Comparison of ENCODE assay signal across 19 cellular contexts in the genomic region with DNA sequence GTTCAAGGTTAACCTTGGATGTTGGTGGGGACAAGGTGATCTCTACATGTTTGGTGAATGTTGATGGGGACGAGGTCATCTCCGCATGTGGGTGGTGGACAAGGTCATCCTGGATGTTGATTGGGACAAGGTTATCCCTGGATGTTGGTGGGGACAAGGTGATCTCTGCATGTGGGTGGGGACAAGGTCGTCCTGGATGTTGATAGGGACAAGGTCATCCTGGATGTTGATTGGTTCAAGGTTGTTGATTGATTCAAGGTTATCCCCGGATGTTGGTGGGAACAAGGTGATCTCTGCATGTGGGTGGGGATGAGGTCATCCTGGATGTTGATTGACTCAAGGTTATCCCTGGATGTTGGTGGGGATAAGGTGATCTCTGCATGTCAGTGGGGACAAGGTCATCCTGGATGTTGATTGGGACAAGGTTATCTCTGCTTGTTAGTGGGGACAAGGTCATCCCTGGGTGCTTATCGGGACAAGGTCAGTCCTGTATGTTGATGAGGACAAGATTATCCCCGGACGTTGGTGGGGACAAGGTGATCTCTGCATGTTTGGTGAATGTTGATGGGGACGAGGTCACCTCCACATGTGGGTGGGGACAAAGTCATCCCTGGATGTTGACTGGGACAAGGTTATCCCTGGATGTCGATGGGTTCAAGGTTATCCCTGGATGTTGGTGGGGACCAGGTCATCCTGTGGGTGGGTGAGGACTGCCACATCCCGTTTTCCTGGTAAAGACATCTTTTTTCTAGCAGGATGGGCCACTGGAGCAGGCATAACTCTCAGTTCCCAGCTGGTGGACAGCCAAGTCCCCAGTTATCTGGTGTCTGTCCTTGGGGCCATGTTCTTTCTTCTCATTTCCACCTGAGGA. TPM values are rescaled to one million over a fixed set of nuclear protein-coding genes. Genes with fewer than 3 reads are reported as not detected.
A peak's percentile ranks its signal among the peaks of the same experiment; 100 is the strongest.
DNase-seq lines count a peak whose midpoint lies in the region; ATAC-seq, FAIRE-seq and TF ChIP-seq lines count a peak whose summit lies in the region.
"Had no signal": no experiment of that assay in that cellular context is flagged by ENCODE, and none has a peak within 500 bp of the region (broad histone marks: within the 10 kb centered on the region; RNA-seq: fewer than 3 reads in every experiment).

No MANE protein-coding gene starts in this region.

- H2BK20ac ChIP-seq in H1 (ENCODE audit: low read length) = no peak overlapping the region

- no peaks in the 10 kb centered on the region for H3K79me2 ChIP-seq in H1 (ENCODE audit: control insufficient read depth in 1 of 2, insufficient read depth in 2 of 2, low read length in 2 of 2)
- no peaks in the 10 kb centered on the region for H3K79me2 ChIP-seq in osteoblast (ENCODE audit: insufficient read depth, low read length)

- TF ChIP-seq RAD21 in H1 (IDR thresholded peaks at IDR 0.05 in 1 of 2, conservative IDR thresholded peaks at IDR 0.05 in 1 of 2; ENCODE audit: low read depth in 2 of 2, low read length in 2 of 2) = no peak

- TF ChIP-seq EP300 in H1 (IDR thresholded peaks at IDR 0.05; ENCODE audit: borderline replicate concordance in 1 of 2, low read depth in 2 of 2, low read length in 2 of 2) = no peak

- no peak overlapping the region for H2BK120ac ChIP-seq in H1 (replicated peaks; ENCODE audit: low read depth, low read length)

- H3K4ac ChIP-seq in H1 (replicated peaks; ENCODE audit: insufficient read length, low read depth, low read length) = no peak overlapping the region

- H3K79me1 ChIP-seq in H1 (ENCODE audit: low read depth, low read length) = no peaks in the 10 kb centered on the region

- H2BK12ac ChIP-seq in H1 (ENCODE audit: low read depth, low read length) = no peak overlapping the region; the same call in 1 of the 2 replicates

- POLR2A ChIA-PET in H1 (lab: Charles Lee; ENCODE audit: partially characterized antibody) = no interaction called here

- H3K4me2 ChIP-seq in H1 (ENCODE audit: insufficient read depth in 1 of 2, low read depth in 2 of 2, low read length in 2 of 2) = no peak overlapping the region
- no peak overlapping the region for H3K4me2 ChIP-seq in osteoblast (ENCODE audit: insufficient read depth, low read length)

- no peak overlapping the region for H4K8ac ChIP-seq in H1 (ENCODE audit: extremely low read depth, insufficient read depth, low read length)

- WGBS in H1 (ENCODE audit: extremely low coverage in 1 of 2, insufficient coverage in 1 of 2, insufficient read length in 1 of 2, insufficient replicate concordance in 2 of 2, low coverage in 1 of 2, low lambda C conversion rate in 2 of 2, missing lambda C conversion rate in 1 of 2), 2 experiments = 82% methylated on average over 10 of the region's 10 CpGs; no CpG with 5 or more reads in 1 of the 2 experiments

- no peaks in the 10 kb centered on the region for H3K9me3 ChIP-seq in RWPE2 (ENCODE audit: severe bottlenecking)
- no peaks in the 10 kb centered on the region; a peak in 1 of 4 replicates for H3K9me3 ChIP-seq in H1 (ENCODE audit: insufficient read depth in 2 of 2, low read depth in 1 of 2, low read length in 1 of 2)
- H3K9me3 ChIP-seq in osteoblast (ENCODE audit: low read depth, low read length) = no peaks in the 10 kb centered on the region
- H3K9me3 ChIP-seq: uterus had no signal

- peak overlapping the region in 1 of 4 experiments; percentile 40; a peak in 1 of 7 replicates for H3K9ac ChIP-seq in H1 (replicated peaks in 1 of 4; ENCODE audit: extremely low read depth in 1 of 4, low read depth in 3 of 4, low read length in 3 of 4)

- H3K27ac ChIP-seq in RWPE2 (ENCODE audit: poor library complexity, severe bottlenecking) (no peak overlapping the region), H1 (ENCODE audit: low read depth, low read length) (no peak overlapping the region), osteoblast (ENCODE audit: low read depth, low read length) (no peak overlapping the region)
- H3K27ac ChIP-seq: uterus had no signal

- no peak overlapping the region for H3K14ac ChIP-seq in H1 (ENCODE audit: insufficient read length)

- no peaks in the 10 kb centered on the region for H4K20me1 ChIP-seq in H1 (replicated peaks in 1 of 2; ENCODE audit: control insufficient read depth in 1 of 2, insufficient read depth in 2 of 2, low read length in 2 of 2)
- H4K20me1 ChIP-seq in osteoblast (ENCODE audit: insufficient read depth, low read length) = no peaks in the 10 kb centered on the region

- H3K23ac ChIP-seq in H1 (ENCODE audit: insufficient read length) = no peak overlapping the region

- H2BK5ac ChIP-seq in H1 (ENCODE audit: low read depth, low read length) = no peak overlapping the region

- CTCF ChIA-PET in Calu3 (lab: Charles Lee) = no interaction called here
- CTCF ChIA-PET in H1 (lab: Charles Lee; ENCODE audit: partially characterized antibody) = no interaction called here

- H2AFZ ChIP-seq in H1 (ENCODE audit: low read length) (no peak overlapping the region), osteoblast (ENCODE audit: low read length) (no peak overlapping the region)

- no peaks in the 10 kb centered on the region for H3K23me2 ChIP-seq in H1 (ENCODE audit: low read depth, low read length)

- intact Hi-C loops in Calu3 (cut with micrococcal nuclease; ENCODE audit: unreplicated experiment) = no loop called here

- no peaks in the 10 kb centered on the region for H3K36me3 ChIP-seq in RWPE2 (ENCODE audit: low read depth)
- H3K36me3 ChIP-seq in H1 (ENCODE audit: control insufficient read depth in 2 of 4, insufficient read depth in 4 of 4, low read length in 3 of 4) = no peaks in the 10 kb centered on the region
- no peaks in the 10 kb centered on the region for H3K36me3 ChIP-seq in osteoblast (ENCODE audit: insufficient read depth, low read length)
- H3K36me3 ChIP-seq: uterus had no signal

- no peak for ATAC-seq in RWPE2 (ENCODE audit: low read depth)
- ATAC-seq: left ventricle myocardium superior had no signal

- H3K27me3 ChIP-seq in RWPE2 (ENCODE audit: insufficient read depth, poor library complexity, severe bottlenecking) (no peaks in the 10 kb centered on the region), H1 (replicated peaks in 1 of 4; ENCODE audit: control insufficient read depth in 3 of 4, extremely low read depth in 1 of 4, insufficient read depth in 3 of 4, low read length in 3 of 4) (no peaks in the 10 kb centered on the region), osteoblast (ENCODE audit: insufficient read depth, low read length) (no peaks in the 10 kb centered on the region)
- H3K27me3 ChIP-seq: uterus had no signal

- H2AK5ac ChIP-seq in H1 (ENCODE audit: low read depth, low read length) = peak overlapping the region; percentile 88; the same call in 1 of the 2 replicates

- no peak for TF ChIP-seq POLR2A in H1 (IDR thresholded peaks at IDR 0.05; ENCODE audit: control extremely low read depth in 1 of 2, low read depth in 2 of 2, low read length in 2 of 2)

- H4K91ac ChIP-seq in H1 (replicated peaks; ENCODE audit: insufficient read length, low read length) = no peak overlapping the region

- H3K27me3 Mint-ChIP-seq in Calu3 (ENCODE audit: unreplicated experiment) (no peaks in the 10 kb centered on the region), progenitor cell of endocrine pancreas (no peaks in the 10 kb centered on the region)

- no peak overlapping the region for H3K18ac ChIP-seq in H1 (ENCODE audit: extremely low read depth, low read length)

- TF ChIP-seq CTCF in Calu3 (IDR thresholded peaks at IDR 0.05; ENCODE audit: unreplicated experiment) (no peak), RWPE2 (IDR thresholded peaks at IDR 0.05; ENCODE audit: poor library complexity, severe bottlenecking) (no peak), H1 (IDR thresholded peaks at IDR 0.05; ENCODE audit: control extremely low read depth in 1 of 3, insufficient read depth in 1 of 3, low read depth in 1 of 3, low read length in 3 of 3) (no peak), osteoblast (IDR thresholded peaks at IDR 0.05; ENCODE audit: extremely low read depth, low read depth, low read length) (no peak), progenitor cell of endocrine pancreas (IDR thresholded peaks at IDR 0.05; ENCODE audit: unreplicated experiment) (no peak)

- DNase-seq in Calu3 = no peak
- DNase-seq in RWPE2 (ENCODE audit: low spot score) = peak; percentile 16
- no peak for DNase-seq in H1 (ENCODE audit: low read depth in 1 of 2, low spot score in 2 of 2)
- peak; percentile 46 for DNase-seq in osteoblast (ENCODE audit: insufficient read length, low spot score, missing footprints)
- no peak for DNase-seq in progenitor cell of endocrine pancreas (ENCODE audit: low spot score, unreplicated experiment)
- no peak for DNase-seq in NCI-H1105 treated with DMSO at 0.1 percent for 48 hours (lab: John Stamatoyannopoulos, UW)
- DNase-seq in midbrain (lab: John Stamatoyannopoulos, UW) = no peak
- DNase-seq: activated CD4-positive, alpha-beta T cell treated with anti-CD3 and anti-CD28 coated beads for 1 hour; activated T-cell treated with anti-CD3 and anti-CD28 coated beads, Interleukin-2, amount 50 U/mL, for 1 hour; effector CD4-positive, alpha-beta T cell; glutamatergic neuron; HCEC 1CT; KG1; left ventricle myocardium superior; MV-4-11; NCI-H1930; SHP77 treated with DMSO at 0.1 percent for 48 hours; uterus had no signal

- no peak overlapping the region for H4K5ac ChIP-seq in H1 (ENCODE audit: insufficient read length, low read depth, low read length)

- no peaks in the 10 kb centered on the region for H3K4me1 ChIP-seq in RWPE2 (ENCODE audit: insufficient read depth, poor library complexity, severe bottlenecking)
- no peaks in the 10 kb centered on the region for H3K4me1 ChIP-seq in H1 (replicated peaks in 1 of 4; ENCODE audit: control insufficient read depth in 3 of 4, insufficient read depth in 4 of 4, low read length in 3 of 4)
- H3K4me1 ChIP-seq in osteoblast (ENCODE audit: insufficient read depth, low read length) = no peaks in the 10 kb centered on the region
- H3K4me1 ChIP-seq: uterus had no signal

- H3K4me3 Mint-ChIP-seq in Calu3 (ENCODE audit: low read depth, unreplicated experiment) (no peak overlapping the region), progenitor cell of endocrine pancreas (ENCODE audit: low read depth) (no peak overlapping the region)

- H3K36me3 Mint-ChIP-seq in Calu3 (ENCODE audit: insufficient read depth, unreplicated experiment) (peaks cover 5% of the 10 kb centered on the region), progenitor cell of endocrine pancreas (ENCODE audit: insufficient read depth) (peaks cover 2% of the 10 kb centered on the region)

- BruUV-seq in Calu3 (replicated peaks; lab: Mats Ljungman, UMichigan) = no TSS peak

- no peak for FAIRE-seq in H1 (lab: Jason Lieb, UNC)
- FAIRE-seq: GM19239 had no signal

- H3K4me1 Mint-ChIP-seq in Calu3 (ENCODE audit: low read depth, unreplicated experiment) = no peaks in the 10 kb centered on the region
- no peaks in the 10 kb centered on the region for H3K4me1 Mint-ChIP-seq in progenitor cell of endocrine pancreas (ENCODE audit: low read depth)

- no peak overlapping the region for H2BK15ac ChIP-seq in H1 (ENCODE audit: low read length)

- H3K9me3 Mint-ChIP-seq in Calu3 (ENCODE audit: low read depth, unreplicated experiment) (peaks cover 10% of the 10 kb centered on the region), progenitor cell of endocrine pancreas (ENCODE audit: low read depth) (peaks cover 11% of the 10 kb centered on the region)

- no peak overlapping the region for H3K56ac ChIP-seq in H1 (replicated peaks; ENCODE audit: insufficient read length, low read depth, low read length)

- H3K27ac Mint-ChIP-seq in Calu3 (ENCODE audit: unreplicated experiment) (peak overlapping the region; percentile 35), progenitor cell of endocrine pancreas (no peak overlapping the region)

- no peak overlapping the region for H3K4me3 ChIP-seq in RWPE2 (ENCODE audit: severe bottlenecking)
- no peak overlapping the region for H3K4me3 ChIP-seq in H1 (ENCODE audit: extremely low read depth in 1 of 4, insufficient read depth in 2 of 4, low read depth in 3 of 4, low read length in 4 of 4)
- no peak overlapping the region for H3K4me3 ChIP-seq in osteoblast (ENCODE audit: insufficient read depth, low read length)
- H3K4me3 ChIP-seq: uterus had no signal

RNA-seq across cellular contexts. Expression of gene PLCXD1, which starts 28.5 kb away (rescaled TPM):
- total RNA-seq in Calu3 (2022) = 19.1 and 23.2 TPM in 2 replicates
- total RNA-seq in H1 (2021; fragmentation: NEBNext Ultra II Directional; extraction: Animal tissue kit (Norgen Biotek cat#: 25700)) = 124 and 128 TPM in 2 replicates
- 93.6 and 134 TPM in 2 replicates for polyA plus RNA-seq in H1 (2011; rRNA removed)
- polyA plus RNA-seq in H1 (2011; cell fraction: cytosol; rRNA removed) = 112 TPM
- 188 TPM for polyA plus RNA-seq in H1 (2011; cell fraction: nucleus; rRNA removed)
- polyA plus RNA-seq in H1 (2012, experiment 1 of 2) = 100 to 153 TPM (median 126 TPM) in 4 replicates
- polyA plus RNA-seq in H1 (2012, experiment 2 of 2) = 109 TPM
- 53.1 TPM for polyA plus RNA-seq in H1 (2013, experiment 1 of 2)
- polyA plus RNA-seq in H1 (2013, experiment 2 of 2) = 49.5 TPM
- polyA minus RNA-seq in H1 (2011; rRNA and poly(A)+ RNA removed) = 95.0 and 156 TPM in 2 replicates
- 121 TPM for polyA minus RNA-seq in H1 (2011; cell fraction: cytosol; rRNA and poly(A)+ RNA removed)
- 94.0 TPM for polyA minus RNA-seq in H1 (2011; cell fraction: nucleus; rRNA and poly(A)+ RNA removed)
- 3.3 and 4.1 TPM in 2 replicates for total RNA-seq in osteoblast
- 52.3 and 55.6 TPM in 2 replicates for total RNA-seq in progenitor cell of endocrine pancreas

Comparison
In these comparisons a context has a peak if more than half of its experiments do, and no peak if none do; other contexts are left out.
1. DNase-seq: peak in RWPE2 (single experiment) and osteoblast (single experiment); none in Calu3 (single experiment), H1 (0 of 2), progenitor cell of endocrine pancreas (single experiment), NCI-H1105 treated with DMSO at 0.1 percent for 48 hours (single experiment) and midbrain (single experiment).